19 cellular contexts compared by ENCODE assay signal in genomic region chr15:86489992-86490391, GRCh38.
DNase-seq lines count a peak whose midpoint lies in the region; ATAC-seq, FAIRE-seq and TF ChIP-seq lines count a peak whose summit lies in the region.
"Had no signal": no experiment of that assay in that cellular context is flagged by ENCODE, and none has a peak within 500 bp of the region (broad histone marks: within the 10 kb centered on the region; RNA-seq: fewer than 3 reads in every experiment).

No MANE protein-coding gene starts in this region.

- no peak overlapping the region for H2AK5ac ChIP-seq in H1 (ENCODE audit: low read depth, low read length)

- TF ChIP-seq CTCF in HEK293 (tag by site-specific recombination; IDR thresholded peaks at IDR 0.05) (no peak), H1 (IDR thresholded peaks at IDR 0.05; ENCODE audit: control extremely low read depth in 1 of 3, insufficient read depth in 1 of 3, low read depth in 1 of 3, low read length in 3 of 3) (no peak), omental fat pad (IDR thresholded peaks at IDR 0.05) (no peak)

- no peak for TF ChIP-seq EP300 in H1 (IDR thresholded peaks at IDR 0.05; ENCODE audit: borderline replicate concordance in 1 of 2, low read depth in 2 of 2, low read length in 2 of 2)

- no peak overlapping the region for H4K8ac ChIP-seq in H1 (ENCODE audit: extremely low read depth, insufficient read depth, low read length)

- H2BK5ac ChIP-seq in H1 (ENCODE audit: low read depth, low read length), result no peak overlapping the region

- no peak overlapping the region for H3K56ac ChIP-seq in H1 (replicated peaks; ENCODE audit: insufficient read length, low read depth, low read length)

- FAIRE-seq in H1 (lab: Jason Lieb, UNC), result no peak
- FAIRE-seq: A549, G401.6, GM12891, HepG2, HTR-8/SVneo had no signal

- H3K79me1 ChIP-seq in H1 (ENCODE audit: low read depth, low read length), result no peaks in the 10 kb centered on the region

- CTCF ChIA-PET in HEK293 (lab: Yijun Ruan, JAX), result interaction anchor here (0.6 kb wide), 1 partner anchor 9 kb away, joined by 3 read pairs; no protein-coding TSS in a partner anchor
- CTCF ChIA-PET in H1 (lab: Charles Lee; ENCODE audit: partially characterized antibody), result interaction anchor here (1.0 to 1.1 kb wide), 2 partner anchors 9 to 1003 kb away, joined by 3 to 4 read pairs; no protein-coding TSS in a partner anchor

- no peak overlapping the region for H2BK15ac ChIP-seq in H1 (ENCODE audit: low read length)

- H2BK20ac ChIP-seq in H1 (ENCODE audit: low read length), result no peak overlapping the region

- WGBS in H1 (ENCODE audit: extremely low coverage in 1 of 2, insufficient coverage in 1 of 2, insufficient read length in 1 of 2, insufficient replicate concordance in 2 of 2, low coverage in 1 of 2, low lambda C conversion rate in 2 of 2, missing lambda C conversion rate in 1 of 2), 2 experiments, result 97% methylated on average over 5 of the region's 5 CpGs; no CpG with 5 or more reads in 1 of the 2 experiments

- H3K4me2 ChIP-seq in H1 (ENCODE audit: insufficient read depth in 1 of 2, low read depth in 2 of 2, low read length in 2 of 2), result no peak overlapping the region
- H3K4me2 ChIP-seq: A549 had no signal

- POLR2A ChIA-PET in HEK293 (lab: Yijun Ruan, JAX) (no interaction called here), H1 (lab: Charles Lee; ENCODE audit: partially characterized antibody) (no interaction called here)

- no peaks in the 10 kb centered on the region for H3K23me2 ChIP-seq in H1 (ENCODE audit: low read depth, low read length)

- no peaks in the 10 kb centered on the region for H3K36me3 ChIP-seq in HEK293 (ENCODE audit: control insufficient read depth in 2 of 2, insufficient read depth in 1 of 2, low read length in 2 of 2)
- H3K36me3 ChIP-seq in H1 (ENCODE audit: control insufficient read depth in 2 of 4, insufficient read depth in 4 of 4, low read length in 3 of 4), result no peaks in the 10 kb centered on the region
- H3K36me3 ChIP-seq in HAP-1 (replicated peaks), result no peaks in the 10 kb centered on the region
- H3K36me3 ChIP-seq: BE2C had no signal

- H4K5ac ChIP-seq in H1 (ENCODE audit: insufficient read length, low read depth, low read length), result no peak overlapping the region

- H2BK120ac ChIP-seq in H1 (replicated peaks; ENCODE audit: low read depth, low read length), result no peak overlapping the region

- H3K27me3 ChIP-seq in H1 (replicated peaks in 1 of 4; ENCODE audit: control insufficient read depth in 3 of 4, extremely low read depth in 1 of 4, insufficient read depth in 3 of 4, low read length in 3 of 4) (no peaks in the 10 kb centered on the region), HAP-1 (ENCODE audit: low read depth) (no peaks in the 10 kb centered on the region; the same call in 1 of the 2 replicates)
- H3K27me3 ChIP-seq: BE2C had no signal

- DNase-seq in NCI-H524 (lab: John Stamatoyannopoulos, UW) (peak; percentile 34 to 90), H1 (ENCODE audit: low read depth in 1 of 2, low spot score in 2 of 2) (no peak), omental fat pad (ENCODE audit: low spot score) (no peak), HAP-1 (ENCODE audit: low spot score in 2 of 2) (no peak), DMS153 (lab: John Stamatoyannopoulos, UW) (no peak)
- DNase-seq: BE2C; CD4-positive, alpha-beta memory T cell; DMS79 treated with DMSO at 0.1 percent for 48 hours; EL; GM23248; H7; HFFc6 had no signal

- no peak overlapping the region for H3K18ac ChIP-seq in H1 (ENCODE audit: extremely low read depth, low read length)

- no peak overlapping the region for H3K4me3 ChIP-seq in HEK293 (ENCODE audit: low read depth, low read length)
- H3K4me3 ChIP-seq in H1 (ENCODE audit: extremely low read depth in 1 of 4, insufficient read depth in 2 of 4, low read depth in 3 of 4, low read length in 4 of 4), result no peak overlapping the region
- no peak overlapping the region for H3K4me3 ChIP-seq in HAP-1
- H3K4me3 ChIP-seq: A549, GM23248 had no signal

- TF ChIP-seq POLR2A in H1 (IDR thresholded peaks at IDR 0.05; ENCODE audit: control extremely low read depth in 1 of 2, low read depth in 2 of 2, low read length in 2 of 2), result no peak

- no peak for TF ChIP-seq RAD21 in H1 (IDR thresholded peaks at IDR 0.05 in 1 of 2, conservative IDR thresholded peaks at IDR 0.05 in 1 of 2; ENCODE audit: low read depth in 2 of 2, low read length in 2 of 2)

- ATAC-seq in omental fat pad (ENCODE audit: low FRiP score), result peak; percentile 28
- ATAC-seq: A549, HepG2 had no signal

- no peaks in the 10 kb centered on the region for H3K79me2 ChIP-seq in H1 (ENCODE audit: control insufficient read depth in 1 of 2, insufficient read depth in 2 of 2, low read length in 2 of 2)

- peaks cover 23% of the 10 kb centered on the region for H3K4me1 ChIP-seq in HEK293 (ENCODE audit: control insufficient read depth, insufficient read depth, low read length)
- no peaks in the 10 kb centered on the region for H3K4me1 ChIP-seq in H1 (replicated peaks in 1 of 4; ENCODE audit: control insufficient read depth in 3 of 4, insufficient read depth in 4 of 4, low read length in 3 of 4)
- H3K4me1 ChIP-seq in HAP-1, result no peaks in the 10 kb centered on the region
- H3K4me1 ChIP-seq: A549, BE2C had no signal

- no peak overlapping the region for H2BK12ac ChIP-seq in H1 (ENCODE audit: low read depth, low read length)

- no peak overlapping the region for H3K23ac ChIP-seq in H1 (ENCODE audit: insufficient read length)

- H4K91ac ChIP-seq in H1 (replicated peaks; ENCODE audit: insufficient read length, low read length), result no peak overlapping the region

- no peak overlapping the region for H3K4ac ChIP-seq in H1 (replicated peaks; ENCODE audit: insufficient read length, low read depth, low read length)

- no peaks in the 10 kb centered on the region for H4K20me1 ChIP-seq in H1 (replicated peaks in 1 of 2; ENCODE audit: control insufficient read depth in 1 of 2, insufficient read depth in 2 of 2, low read length in 2 of 2)

- H3K27ac ChIP-seq in HEK293 (ENCODE audit: extremely low read depth, low read depth, low read length), result peak overlapping the region; percentile 64
- no peak overlapping the region for H3K27ac ChIP-seq in H1 (ENCODE audit: low read depth, low read length)
- H3K27ac ChIP-seq: A549, C4-2B, GM23248 had no signal

- H2AFZ ChIP-seq in H1 (ENCODE audit: low read length), result peak overlapping the region; percentile 45; the same call in 1 of the 2 replicates
- H2AFZ ChIP-seq: GM23248 had no signal

- H3K9me3 ChIP-seq in HEK293 (ENCODE audit: control insufficient read depth, insufficient read depth, low read depth, low read length) (no peaks in the 10 kb centered on the region), H1 (ENCODE audit: insufficient read depth in 2 of 2, low read depth in 1 of 2, low read length in 1 of 2) (no peaks in the 10 kb centered on the region), HAP-1 (no peaks in the 10 kb centered on the region)
- H3K9me3 ChIP-seq: A549, BE2C had no signal

- in situ Hi-C loops in HAP-1 (cut with MboI; ENCODE audit: low sequenced_read_pairs), result no loop called here

- no peak overlapping the region for H3K9ac ChIP-seq in H1 (replicated peaks in 1 of 4; ENCODE audit: extremely low read depth in 1 of 4, low read depth in 3 of 4, low read length in 3 of 4)
- H3K9ac ChIP-seq: GM23248 had no signal

- no peak overlapping the region for H3K14ac ChIP-seq in H1 (ENCODE audit: insufficient read length)

TF ChIP-seq in HEK293, 187 proteins besides CTCF, POLR2A, EP300 and RAD21:
- TF ChIP-seq SP2 (tag by site-specific recombination; IDR thresholded peaks at IDR 0.05) (no peak), TCF7L2 (IDR thresholded peaks at IDR 0.05; ENCODE audit: borderline replicate concordance, low read depth, low read length) (peak; percentile 82), ZNF580 (tag by site-specific recombination; IDR thresholded peaks at IDR 0.05) (no peak), TRIM28 (IDR thresholded peaks at IDR 0.05; ENCODE audit: borderline replicate concordance, low read length) (peak; percentile 97), REPIN1 (tag by site-specific recombination; IDR thresholded peaks at IDR 0.05; ENCODE audit: low read depth) (no peak)

TF ChIP-seq in H1, 55 proteins besides CTCF, POLR2A, EP300 and RAD21:
- TF ChIP-seq SP1 (IDR thresholded peaks at IDR 0.05; ENCODE audit: low read depth, low read length) (no peak), RFX5 (IDR thresholded peaks at IDR 0.05; ENCODE audit: borderline replicate concordance, low read depth, low read length) (no peak), JUND (IDR thresholded peaks at IDR 0.05; ENCODE audit: low read length) (no peak)

Comparison
In these comparisons a context has a peak if more than half of its experiments do, and no peak if none do; other contexts are left out.
1. DNase-seq: peak in NCI-H524 (2 of 2); none in H1 (0 of 2), omental fat pad (single experiment), HAP-1 (0 of 2) and DMS153 (single experiment).